Comparison of ENCODE assay signal across 20 cellular contexts in the genomic region with DNA sequence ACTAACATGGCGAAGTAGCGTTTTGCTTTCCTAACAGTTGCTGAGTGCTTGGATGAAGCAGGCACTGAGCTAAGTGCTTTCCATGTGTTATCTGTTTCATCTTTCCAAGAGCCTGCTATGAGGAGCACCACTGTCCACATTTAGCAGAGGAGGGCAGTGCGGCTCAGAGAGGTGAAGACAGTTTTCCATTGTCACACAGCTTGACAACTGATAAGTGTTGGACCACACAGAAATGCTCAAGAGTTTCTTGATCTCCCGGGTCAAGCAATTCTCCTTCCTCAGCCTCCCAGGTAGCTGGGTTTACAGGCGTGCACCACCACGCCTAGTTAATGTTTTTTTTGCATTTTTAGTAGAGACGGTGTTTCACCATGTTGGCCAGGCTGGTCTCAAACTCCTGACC. TPM values are rescaled to one million over a fixed set of nuclear protein-coding genes. Genes with fewer than 3 reads are reported as not detected.
DNase-seq lines count a peak whose midpoint lies in the region; ATAC-seq, FAIRE-seq and TF ChIP-seq lines count a peak whose summit lies in the region.
"Had no signal": no experiment of that assay in that cellular context is flagged by ENCODE, and none has a peak within 500 bp of the region (broad histone marks: within the 10 kb centered on the region; RNA-seq: fewer than 3 reads in every experiment).

No MANE protein-coding gene starts in this region.

- H3F3A ChIP-seq in smooth muscle cell (ENCODE audit: low read depth) = peaks cover 18% of the 10 kb centered on the region

- H4K20me1 ChIP-seq in hepatocyte (ENCODE audit: insufficient read depth, poor library complexity, severe bottlenecking) (no peaks in the 10 kb centered on the region), smooth muscle cell (ENCODE audit: low read depth) (no peaks in the 10 kb centered on the region)

- H3K4me2 ChIP-seq in A549 (no peak overlapping the region; the same call in 2 of the 3 replicates), hepatocyte (no peak overlapping the region), smooth muscle cell (peak overlapping the region; percentile 6)

- no peaks in the 10 kb centered on the region for H3K79me2 ChIP-seq in hepatocyte
- H3K79me2 ChIP-seq in smooth muscle cell (ENCODE audit: low read depth) = no peaks in the 10 kb centered on the region

- ATAC-seq in A549 (no peak), Panc1 (no peak)

- H3K36me3 ChIP-seq in Panc1 (ENCODE audit: control insufficient read depth, insufficient read depth, low read length) (no peaks in the 10 kb centered on the region), hepatocyte (replicated peaks; ENCODE audit: insufficient read depth, low read depth) (no peaks in the 10 kb centered on the region), smooth muscle cell (ENCODE audit: low read depth) (no peaks in the 10 kb centered on the region)
- H3K36me3 ChIP-seq: HAP-1 had no signal

- H3K27me3 Mint-ChIP-seq in Calu3 (ENCODE audit: unreplicated experiment) = no peaks in the 10 kb centered on the region
- H3K27me3 Mint-ChIP-seq: CD4-positive, alpha-beta T cell had no signal

- BruUV-seq in Panc1 (replicated peaks; lab: Mats Ljungman, UMichigan) (no TSS peak), Calu3 (replicated peaks; lab: Mats Ljungman, UMichigan) (no TSS peak)

- no peaks in the 10 kb centered on the region for H3K9me3 Mint-ChIP-seq in Calu3 (ENCODE audit: low read depth, unreplicated experiment)
- H3K9me3 Mint-ChIP-seq: CD4-positive, alpha-beta T cell; HFFc6 had no signal

- WGBS in A549 (ENCODE audit: missing lambda C conversion rate) = 87% methylated on average over 6 of the region's 7 CpGs
- WGBS in hepatocyte (ENCODE audit: low lambda C conversion rate, missing lambda C conversion rate) = 86% methylated on average over 7 of the region's 7 CpGs
- WGBS in smooth muscle cell (ENCODE audit: low lambda C conversion rate) = 92% methylated on average over 7 of the region's 7 CpGs

- no peak for TF ChIP-seq POLR2A in A549 (IDR thresholded peaks at IDR 0.05; ENCODE audit: low read length)

- no peak for TF ChIP-seq EP300 in A549 (IDR thresholded peaks at IDR 0.05)

- FAIRE-seq in A549 (lab: Jason Lieb, UNC) = no peak
- FAIRE-seq: GM12892, GM19239 had no signal

- CTCF ChIA-PET in A549 (lab: Yijun Ruan, JAX) (interaction anchor here (0.7 to 2.3 kb wide), 9 partner anchors 12 to 228 kb away, joined by 3 to 11 read pairs (median 3); a partner anchor contains a TSS), Panc1 (lab: Charles Lee) (interaction anchor here (1.6 kb wide), 1 partner anchor 83 kb away, joined by 4 read pairs; no protein-coding TSS in a partner anchor), Calu3 (lab: Charles Lee) (no interaction called here)

- peaks cover 20% of the 10 kb centered on the region for H3K4me1 ChIP-seq in A549
- peaks cover 12% of the 10 kb centered on the region for H3K4me1 ChIP-seq in Panc1 (ENCODE audit: control insufficient read depth, insufficient read depth, low read length)
- H3K4me1 ChIP-seq in hepatocyte (ENCODE audit: insufficient read depth) = peaks cover 30% of the 10 kb centered on the region
- H3K4me1 ChIP-seq in smooth muscle cell (ENCODE audit: low read depth) = peaks cover 12% of the 10 kb centered on the region

- peak overlapping the region; percentile 76 to 98; a peak in 5 of 6 replicates for H3K27ac ChIP-seq in A549
- peak overlapping the region; percentile 17; the same call in 1 of the 2 replicates for H3K27ac ChIP-seq in Panc1 (ENCODE audit: low read length)
- H3K27ac ChIP-seq in hepatocyte = peak overlapping the region; percentile 51
- no peak overlapping the region for H3K27ac ChIP-seq in smooth muscle cell (ENCODE audit: low read depth)
- H3K27ac ChIP-seq: HL-60 had no signal

- TF ChIP-seq RAD21 in A549 (conservative IDR thresholded peaks at IDR 0.05 in 1 of 2, IDR thresholded peaks at IDR 0.05 in 1 of 2) = no peak

- no peaks in the 10 kb centered on the region for H3K4me1 Mint-ChIP-seq in Calu3 (ENCODE audit: low read depth, unreplicated experiment)

- H3K4me3 Mint-ChIP-seq in Calu3 (ENCODE audit: low read depth, unreplicated experiment) = no peak overlapping the region
- H3K4me3 Mint-ChIP-seq: CD4-positive, alpha-beta T cell; HFFc6 had no signal

- no peak for DNase-seq in A549 (ENCODE audit: low read depth in 1 of 2, low spot score in 1 of 2)
- DNase-seq in Panc1 (ENCODE audit: low read depth, low spot score) = no peak
- DNase-seq in hepatocyte (ENCODE audit: low spot score) = no peak
- no peak for DNase-seq in smooth muscle cell (lab: John Stamatoyannopoulos, UW; ENCODE audit: unreplicated experiment)
- no peak for DNase-seq in NCI-H146 treated with DMSO at 0.1 percent for 48 hours (lab: John Stamatoyannopoulos, UW; ENCODE audit: unreplicated experiment)
- no peak for DNase-seq in Calu3
- no peak for DNase-seq in NCI-H2196 (lab: John Stamatoyannopoulos, UW; ENCODE audit: unreplicated experiment)
- DNase-seq: 8988T; ACHN; C1 segment of cervical spinal cord; CD4-positive, alpha-beta T cell; COR-L47; DND-41; GDM1; GOT3; HFFc6 had no signal

- no peaks in the 10 kb centered on the region for H3K27me3 ChIP-seq in Panc1 (ENCODE audit: control insufficient read depth, insufficient read depth, low read length)
- no peaks in the 10 kb centered on the region for H3K27me3 ChIP-seq in hepatocyte
- H3K27me3 ChIP-seq in smooth muscle cell (ENCODE audit: low read depth) = no peaks in the 10 kb centered on the region

- H2AFZ ChIP-seq in hepatocyte (no peak overlapping the region), smooth muscle cell (ENCODE audit: low read depth) (no peak overlapping the region)

- TF ChIP-seq CTCF in A549 (IDR thresholded peaks at IDR 0.05) (no peak), Panc1 (IDR thresholded peaks at IDR 0.05) (no peak), hepatocyte (IDR thresholded peaks at IDR 0.05; ENCODE audit: poor library complexity) (no peak), smooth muscle cell (IDR thresholded peaks at IDR 0.05; ENCODE audit: borderline replicate concordance, insufficient read depth, poor library complexity, severe bottlenecking) (no peak), Calu3 (IDR thresholded peaks at IDR 0.05; ENCODE audit: unreplicated experiment) (no peak)

- intact Hi-C loops in Panc1 (cut with micrococcal nuclease; ENCODE audit: unreplicated experiment) (loop anchor here (10.0 kb wide), 1 partner anchor 82 kb away; no protein-coding TSS in a partner anchor), Calu3 (cut with micrococcal nuclease; ENCODE audit: unreplicated experiment) (no loop called here)

- POLR2A ChIA-PET in A549 (lab: Yijun Ruan, JAX) = interaction anchor here (0.6 kb wide), 1 partner anchor 14 kb away, joined by 7 read pairs; no protein-coding TSS in a partner anchor
- POLR2A ChIA-PET in Panc1 (lab: Charles Lee) = no interaction called here

- H3K4me3 ChIP-seq in A549 (no peak overlapping the region), Panc1 (ENCODE audit: low read depth in 2 of 2, low read length in 2 of 2) (no peak overlapping the region), hepatocyte (no peak overlapping the region), smooth muscle cell (no peak overlapping the region)
- H3K4me3 ChIP-seq: HAP-1 had no signal

- no peak overlapping the region for H3K9ac ChIP-seq in smooth muscle cell (ENCODE audit: low read depth)

- H3K9me3 ChIP-seq in A549 = no peaks in the 10 kb centered on the region
- no peaks in the 10 kb centered on the region for H3K9me3 ChIP-seq in Panc1 (ENCODE audit: control insufficient read depth, insufficient read depth, low read depth, low read length)
- no peaks in the 10 kb centered on the region for H3K9me3 ChIP-seq in hepatocyte (ENCODE audit: low read depth)
- no peaks in the 10 kb centered on the region for H3K9me3 ChIP-seq in smooth muscle cell (replicated peaks; ENCODE audit: low read depth)
- H3K9me3 ChIP-seq: HAP-1 had no signal

- in situ Hi-C loops in Panc1 (cut with HindIII; ENCODE audit: low pct_unique_long_range_greater_than_20kb, low sequenced_read_pairs) = no loop called here

- no peaks in the 10 kb centered on the region for H3K9me2 ChIP-seq in hepatocyte (replicated peaks; ENCODE audit: insufficient read depth)

- H3K27ac Mint-ChIP-seq in Calu3 (ENCODE audit: unreplicated experiment) = no peak overlapping the region
- H3K27ac Mint-ChIP-seq: CD4-positive, alpha-beta T cell had no signal

- H3K36me3 Mint-ChIP-seq in Calu3 (ENCODE audit: insufficient read depth, unreplicated experiment) = peaks cover 6% of the 10 kb centered on the region

RNA-seq across cellular contexts. Expression of a gene that starts 6.8 kb away (rescaled TPM):
- polyA plus RNA-seq in A549 (2011; rRNA removed) = 0.86 and 0.87 TPM in 2 replicates
- polyA plus RNA-seq in A549 (2012; cell fraction: cytosol; rRNA removed) = 4.4 and 5.7 TPM in 2 replicates
- 13.7 and 20.7 TPM in 2 replicates for polyA plus RNA-seq in A549 (2012; cell fraction: nucleus; rRNA removed)
- 4.0 to 5.7 TPM (median 4.3 TPM) in 3 replicates for polyA plus RNA-seq in A549 (2017; fragmentation: RNase III; extraction: RNeasy Plus Mini Kit Qiagen cat#74134 plus additional on column Dnase treatment)
- 0.49 and 0.66 TPM in 2 replicates for polyA minus RNA-seq in A549 (2011; rRNA and poly(A)+ RNA removed)
- 18.2 TPM for total RNA-seq in Panc1 (2021; ENCODE audit: unreplicated experiment)
- polyA plus RNA-seq in Panc1 (2012; ENCODE audit: insufficient read length) = 23.4 TPM
- total RNA-seq in hepatocyte = 2.0 and 2.5 TPM in 2 replicates
- polyA plus RNA-seq in hepatocyte = 4.5 and 4.8 TPM in 2 replicates
- 1.0 and 1.6 TPM in 2 replicates for total RNA-seq in smooth muscle cell
- 3.1 and 3.5 TPM in 2 replicates for polyA plus RNA-seq in smooth muscle cell
- 8.5 and 9.4 TPM in 2 replicates for total RNA-seq in Calu3 (2022)

RNA-seq across cellular contexts. Expression of a gene that starts 39.9 kb away (rescaled TPM):
- 1.1 and 1.8 TPM in 2 replicates for polyA plus RNA-seq in A549 (2011; rRNA removed)
- 2.9 and 3.5 TPM in 2 replicates for polyA plus RNA-seq in A549 (2012; cell fraction: cytosol; rRNA removed)
- 2.8 and 7.3 TPM in 2 replicates for polyA plus RNA-seq in A549 (2012; cell fraction: nucleus; rRNA removed)
- polyA plus RNA-seq in A549 (2017; fragmentation: RNase III; extraction: RNeasy Plus Mini Kit Qiagen cat#74134 plus additional on column Dnase treatment) = 2.0 TPM in 3 replicates
- polyA minus RNA-seq in A549 (2011; rRNA and poly(A)+ RNA removed) = 0.97 and 1.1 TPM in 2 replicates
- total RNA-seq in Panc1 (2021; ENCODE audit: unreplicated experiment) = 4.4 TPM
- 8.5 TPM for polyA plus RNA-seq in Panc1 (2012; ENCODE audit: insufficient read length)
- total RNA-seq in hepatocyte = 4.1 and 5.0 TPM in 2 replicates
- 3.9 and 7.6 TPM in 2 replicates for polyA plus RNA-seq in hepatocyte
- total RNA-seq in smooth muscle cell = 3.9 and 5.6 TPM in 2 replicates
- polyA plus RNA-seq in smooth muscle cell = 7.6 and 8.7 TPM in 2 replicates
- 7.2 and 7.5 TPM in 2 replicates for total RNA-seq in Calu3 (2022)
